8 cellular contexts compared by ENCODE assay signal in genomic region chr16:71626858-71627213, GRCh38. TPM values are rescaled to one million over a fixed set of nuclear protein-coding genes. Genes with fewer than 3 reads are reported as not detected.
A peak's percentile ranks its signal among the peaks of the same experiment; 100 is the strongest.
DNase-seq lines count a peak whose midpoint lies in the region; ATAC-seq and TF ChIP-seq lines count a peak whose summit lies in the region.
"Had no signal": no experiment of that assay in that cellular context is flagged by ENCODE, and none has a peak within 500 bp of the region (broad histone marks: within the 10 kb centered on the region; RNA-seq: fewer than 3 reads in every experiment).

No MANE protein-coding gene starts in this region.

- H3K9me3 ChIP-seq in HEK293 (ENCODE audit: control insufficient read depth, insufficient read depth, low read depth, low read length) = no peaks in the 10 kb centered on the region
- no peaks in the 10 kb centered on the region for H3K9me3 ChIP-seq in MG63
- no peaks in the 10 kb centered on the region; the same call in 1 of the 2 replicates for H3K9me3 ChIP-seq in BE2C

- H3K4me3 ChIP-seq in HEK293 (ENCODE audit: low read depth, low read length) = peak overlapping the region; percentile 69
- H3K4me3 ChIP-seq in skeletal muscle cell (ENCODE audit: low read depth, low read length) = peak overlapping the region; percentile 35
- H3K4me3 ChIP-seq in MG63 = no peak overlapping the region
- no peak overlapping the region for H3K4me3 ChIP-seq in BE2C (ENCODE audit: low read depth, low read length)

- peaks cover 5% of the 10 kb centered on the region for H3K4me1 Mint-ChIP-seq in activated naive CD8-positive, alpha-beta T cell treated with anti-CD3 and anti-CD28 coated beads, Interleukin-2, amount 50 U/mL, for 24 hours

- peaks cover 0 to 14% of the 10 kb centered on the region in 2 experiments; a peak in 2 of 3 replicates for H3K36me3 ChIP-seq in HEK293 (ENCODE audit: control insufficient read depth in 2 of 2, insufficient read depth in 1 of 2, low read length in 2 of 2)
- H3K36me3 ChIP-seq in MG63 = no peaks in the 10 kb centered on the region
- no peaks in the 10 kb centered on the region for H3K36me3 ChIP-seq in BE2C

- H3K4me1 ChIP-seq in HEK293 (ENCODE audit: control insufficient read depth, insufficient read depth, low read length) (peaks cover 2% of the 10 kb centered on the region; the same call in 1 of the 2 replicates), BE2C (no peaks in the 10 kb centered on the region)

- H3K27me3 ChIP-seq in MG63 (peaks cover 9% of the 10 kb centered on the region; the same call in 1 of the 2 replicates), BE2C (peaks cover 28% of the 10 kb centered on the region)

- H3K27me3 Mint-ChIP-seq in activated naive CD8-positive, alpha-beta T cell treated with anti-CD3 and anti-CD28 coated beads, Interleukin-2, amount 50 U/mL, for 24 hours = peaks cover 26% of the 10 kb centered on the region

- POLR2A ChIA-PET in HEK293 (lab: Yijun Ruan, JAX) = interaction anchor here (0.7 kb wide), 2 partner anchors 13 to 220 kb away, joined by 3 to 4 read pairs; no protein-coding TSS in a partner anchor

- peak; percentile 4 for DNase-seq in activated naive CD8-positive, alpha-beta T cell treated with anti-CD3 and anti-CD28 coated beads, Interleukin-2, amount 50 U/mL, for 24 hours
- DNase-seq in iPS-NIHi7 (ENCODE audit: extremely low spot score) (peak; percentile 77), skeletal muscle cell (ENCODE audit: low read depth) (no peak), MG63 (no peak), BE2C (no peak)

- H3K27ac Mint-ChIP-seq in activated naive CD8-positive, alpha-beta T cell treated with anti-CD3 and anti-CD28 coated beads, Interleukin-2, amount 50 U/mL, for 24 hours = no peak overlapping the region
- H3K27ac Mint-ChIP-seq: dendritic cell treated with granulocyte-macrophage colony-stimulating factor and Interleukin-4, amounts not matched to agents 40 ng/mL and 50 ng/mL, for 4 days had no signal

- CTCF ChIA-PET in HEK293 (lab: Yijun Ruan, JAX) = interaction anchor here (2.3 kb wide), 1 partner anchor 16 kb away, joined by 14 read pairs; no protein-coding TSS in a partner anchor

- TF ChIP-seq CTCF in HEK293 (tag by site-specific recombination; IDR thresholded peaks at IDR 0.05) (no peak), BE2C (IDR thresholded peaks at IDR 0.05; ENCODE audit: low read depth, low read length) (no peak)

- H3K9me3 Mint-ChIP-seq in activated naive CD8-positive, alpha-beta T cell treated with anti-CD3 and anti-CD28 coated beads, Interleukin-2, amount 50 U/mL, for 24 hours = no peaks in the 10 kb centered on the region
- H3K9me3 Mint-ChIP-seq: dendritic cell treated with granulocyte-macrophage colony-stimulating factor and Interleukin-4, amounts not matched to agents 40 ng/mL and 50 ng/mL, for 4 days had no signal

- peak overlapping the region; percentile 70; the same call in 1 of the 2 replicates for H3K27ac ChIP-seq in HEK293 (ENCODE audit: extremely low read depth, low read depth, low read length)

- no peaks in the 10 kb centered on the region for H3K36me3 Mint-ChIP-seq in activated naive CD8-positive, alpha-beta T cell treated with anti-CD3 and anti-CD28 coated beads, Interleukin-2, amount 50 U/mL, for 24 hours (ENCODE audit: low read depth)

- no peak for ATAC-seq in activated naive CD8-positive, alpha-beta T cell treated with anti-CD3 and anti-CD28 coated beads, Interleukin-2, amount 50 U/mL, for 24 hours
- no peak for ATAC-seq in GM21360 (IDR thresholded peaks at IDR 0.05; ENCODE audit: unreplicated experiment)

- peak overlapping the region; percentile 15 for H3K4me3 Mint-ChIP-seq in activated naive CD8-positive, alpha-beta T cell treated with anti-CD3 and anti-CD28 coated beads, Interleukin-2, amount 50 U/mL, for 24 hours

TF ChIP-seq in HEK293, 187 proteins besides CTCF, POLR2A, EP300 and RAD21:
- TF ChIP-seq ZNF202 (tag by site-specific recombination; IDR thresholded peaks at IDR 0.05; ENCODE audit: borderline replicate concordance) = no peak
- TF ChIP-seq ZBTB20 (tag by site-specific recombination; IDR thresholded peaks at IDR 0.05) = no peak
- TF ChIP-seq KLF1 (tag by site-specific recombination; IDR thresholded peaks at IDR 0.05) = 0 out of 2 replicates have a peak, but pooled peaks have one; percentile 16
- TF ChIP-seq PRDM2 (tag by site-specific recombination; IDR thresholded peaks at IDR 0.05; ENCODE audit: borderline replicate concordance) = no peak
- TF ChIP-seq SP3 (tag by site-specific recombination; IDR thresholded peaks at IDR 0.05) = peak; percentile 47
- no peak for TF ChIP-seq ZNF692 (tag by site-specific recombination; IDR thresholded peaks at IDR 0.05)
- no peak for TF ChIP-seq WT1 (tag by site-specific recombination; IDR thresholded peaks at IDR 0.05)
- TF ChIP-seq ZNF138 (tag by site-specific recombination; IDR thresholded peaks at IDR 0.05; ENCODE audit: borderline replicate concordance) = no peak
- no peak for TF ChIP-seq ZBTB48 (tag by site-specific recombination; IDR thresholded peaks at IDR 0.05)

RNA-seq across cellular contexts. Expression of gene MARVELD3, which starts 0.9 kb away (rescaled TPM):
- not detected in 2 replicates for total RNA-seq in MG63 (2014; rRNA removed; shearing (Covaris generic); ENCODE audit: low replicate concordance)
- polyA plus RNA-seq in BE2C (2012; ENCODE audit: insufficient read depth, insufficient read length, low read depth) = not detected

RNA-seq across cellular contexts. Expression of gene TAT, which starts 49.9 kb away (rescaled TPM):
- not detected in 2 replicates for total RNA-seq in MG63 (2014; rRNA removed; shearing (Covaris generic); ENCODE audit: low replicate concordance)
- not detected for polyA plus RNA-seq in BE2C (2012; ENCODE audit: insufficient read depth, insufficient read length, low read depth)

Comparison
In these comparisons a context has a peak if more than half of its experiments do, and no peak if none do; other contexts are left out.
1. H3K4me3 ChIP-seq: peak in HEK293 (single experiment) and skeletal muscle cell (single experiment); none in MG63 (single experiment) and BE2C (single experiment).
2. DNase-seq: peak in activated naive CD8-positive, alpha-beta T cell treated with anti-CD3 and anti-CD28 coated beads, Interleukin-2, amount 50 U/mL, for 24 hours (single experiment) and iPS-NIHi7 (single experiment); none in skeletal muscle cell (single experiment), MG63 (single experiment) and BE2C (single experiment).